1 cellular context compared by ENCODE assay signal in the genomic region with DNA sequence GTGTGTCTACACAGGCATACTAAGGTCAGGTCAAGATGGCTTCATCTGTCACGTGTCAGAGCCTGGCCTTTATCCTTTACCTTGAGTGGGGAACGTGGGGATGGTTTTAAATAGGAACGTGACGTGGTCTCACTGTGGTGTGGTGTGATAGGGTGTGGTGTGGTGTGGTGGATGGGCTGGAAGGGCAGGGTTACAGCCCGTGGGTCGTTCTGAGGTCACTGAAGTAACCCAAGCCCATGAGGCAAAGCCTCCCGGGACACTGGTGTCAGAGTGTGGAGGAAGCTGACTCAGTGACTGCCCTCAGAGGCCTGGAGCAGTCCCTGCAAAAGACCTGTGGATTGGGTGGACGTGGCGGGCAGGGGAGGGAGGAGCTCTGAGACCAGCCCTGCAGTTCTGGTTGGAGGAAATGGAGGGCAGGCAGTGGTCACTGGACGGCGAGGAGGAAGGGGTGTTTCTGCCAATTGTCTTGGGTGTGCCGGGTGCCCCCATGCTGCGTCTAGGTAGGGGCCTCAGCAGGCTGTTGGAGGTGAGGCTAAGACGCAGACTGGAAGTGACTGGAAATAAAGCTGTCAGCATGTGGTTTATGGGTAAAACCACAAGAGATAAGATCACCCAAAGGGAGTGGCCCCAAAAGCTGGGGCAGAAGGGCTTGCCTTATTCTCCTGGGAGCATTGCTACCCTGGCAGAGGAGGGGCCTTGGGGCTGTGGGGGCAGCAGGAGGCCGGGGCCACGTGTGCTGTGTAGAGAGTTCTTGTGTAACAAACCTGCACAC.
A peak's percentile ranks its signal among the peaks of the same experiment; 100 is the strongest.
TF ChIP-seq lines count a peak whose summit lies in the region.

No MANE protein-coding gene starts in this region.

TF ChIP-seq in K562, 482 proteins besides CTCF, POLR2A, EP300 and RAD21 (continued from another document and continues in another):
- TF ChIP-seq AFF1 (IDR thresholded peaks at IDR 0.05; ENCODE audit: low read depth in 1 of 2, partially characterized antibody in 2 of 2) (peak in 1 of 2 experiments; percentile 24), KAT2B (IDR thresholded peaks at IDR 0.05; ENCODE audit: low read depth, low read length) (no peak), ZNF121 (CRISPR knock-in tag; conservative IDR thresholded peaks at IDR 0.05) (no peak), TGIF2 (CRISPR knock-in tag; IDR thresholded peaks at IDR 0.05) (no peak), MCM5 (IDR thresholded peaks at IDR 0.05; ENCODE audit: low read depth) (no peak), SMAD3 (CRISPR knock-in tag; conservative IDR thresholded peaks at IDR 0.05) (0 out of 2 replicates have a peak, but pooled peaks have one; percentile 19), ELF2 (CRISPR knock-in tag; IDR thresholded peaks at IDR 0.05) (no peak), HNRNPLL (IDR thresholded peaks at IDR 0.05; ENCODE audit: low read depth, low read length, poor library complexity, severe bottlenecking) (no peak), ZNF175 (CRISPR knock-in tag; IDR thresholded peaks at IDR 0.05; ENCODE audit: low read depth) (peak; percentile 63; the same call in 1 of the 2 replicates), MECOM (CRISPR knock-in tag; IDR thresholded peaks at IDR 0.05) (no peak), ARID2 (IDR thresholded peaks at IDR 0.05) (no peak), MYBL2 (IDR thresholded peaks at IDR 0.05; ENCODE audit: low read depth) (no peak), MYBL2 (CRISPR knock-in tag; IDR thresholded peaks at IDR 0.05; ENCODE audit: borderline replicate concordance) (no peak), SAP30 (IDR thresholded peaks at IDR 0.05; ENCODE audit: borderline replicate concordance, insufficient read depth, low read depth, low read length, poor library complexity, severe bottlenecking) (no peak), IRF2 (CRISPR knock-in tag; IDR thresholded peaks at IDR 0.05) (no peak), RBM22 (IDR thresholded peaks at IDR 0.05; ENCODE audit: low read depth, low read length, poor library complexity, severe bottlenecking) (no peak), POLR3A (IDR thresholded peaks at IDR 0.05; ENCODE audit: borderline replicate concordance, extremely low read depth, insufficient read depth, insufficient read length) (no peak), KAT7 (CRISPR knock-in tag; IDR thresholded peaks at IDR 0.05; ENCODE audit: borderline replicate concordance) (no peak), KDM1A (IDR thresholded peaks at IDR 0.05) (peak; percentile 37 to 41; a peak in 1 of 4 replicates), TCF3 (CRISPR knock-in tag; IDR thresholded peaks at IDR 0.05) (peak; percentile 24; the same call in 1 of the 2 replicates), TEAD4 (IDR thresholded peaks at IDR 0.05; ENCODE audit: low read length) (peak; percentile 53; the same call in 1 of the 2 replicates), TEAD4 (CRISPR knock-in tag; IDR thresholded peaks at IDR 0.05; ENCODE audit: borderline replicate concordance) (no peak), BDP1 (IDR thresholded peaks at IDR 0.05; ENCODE audit: insufficient read depth, insufficient read length) (no peak), NR1H2 (CRISPR knock-in tag; IDR thresholded peaks at IDR 0.05) (no peak), HLTF (IDR thresholded peaks at IDR 0.05) (no peak), TSHZ1 (CRISPR knock-in tag; IDR thresholded peaks at IDR 0.05) (no peak), KLF1 (tag; IDR thresholded peaks at IDR 0.05) (peak; percentile 77; the same call in 1 of the 2 replicates), CBFA2T3 (IDR thresholded peaks at IDR 0.05) (peak; percentile 35; the same call in 1 of the 2 replicates), NFRKB (IDR thresholded peaks at IDR 0.05; ENCODE audit: low read depth) (no peak), KLF10 (CRISPR knock-in tag; IDR thresholded peaks at IDR 0.05) (no peak), SNIP1 (IDR thresholded peaks at IDR 0.05; ENCODE audit: low read depth) (no peak), ZNF398 (CRISPR knock-in tag; IDR thresholded peaks at IDR 0.05) (no peak), GATA2 (CRISPR knock-in tag; IDR thresholded peaks at IDR 0.05) (peak; percentile 58), ZBTB12 (CRISPR knock-in tag; IDR thresholded peaks at IDR 0.05) (no peak), CSDE1 (IDR thresholded peaks at IDR 0.05) (no peak), BHLHE40 (IDR thresholded peaks at IDR 0.05; ENCODE audit: low read length) (peak; percentile 56), RUNX1 (IDR thresholded peaks at IDR 0.05; ENCODE audit: low read depth) (peak; percentile 94; the same call in 1 of the 2 replicates), NR2C2 (CRISPR knock-in tag; IDR thresholded peaks at IDR 0.05) (no peak), NR2C2 (tag; IDR thresholded peaks at IDR 0.05) (peak; percentile 52; the same call in 1 of the 2 replicates), ZFP30 (CRISPR knock-in tag; IDR thresholded peaks at IDR 0.05; ENCODE audit: borderline replicate concordance) (no peak), ZNF699 (CRISPR knock-in tag; IDR thresholded peaks at IDR 0.05; ENCODE audit: insufficient replicate concordance) (no peak), TBL1XR1 (IDR thresholded peaks at IDR 0.05; ENCODE audit: low read length in 2 of 2) (peak in 1 of 2 experiments; percentile 13; a peak in 1 of 4 replicates), HDAC3 (IDR thresholded peaks at IDR 0.05; ENCODE audit: borderline replicate concordance, partially characterized antibody) (peak; percentile 34), ID3 (CRISPR knock-in tag; IDR thresholded peaks at IDR 0.05) (no peak), ID3 (tag; IDR thresholded peaks at IDR 0.05) (no peak), BCOR (IDR thresholded peaks at IDR 0.05) (peak; percentile 60; the same call in 1 of the 2 replicates), ETS2 (tag; IDR thresholded peaks at IDR 0.05; ENCODE audit: borderline replicate concordance, poor library complexity, severe bottlenecking) (no peak), SLC30A9 (CRISPR knock-in tag; IDR thresholded peaks at IDR 0.05) (no peak), SMARCA4 (IDR thresholded peaks at IDR 0.05) (peak; percentile 43; the same call in 1 of the 2 replicates), RBM34 (IDR thresholded peaks at IDR 0.05; ENCODE audit: borderline replicate concordance, insufficient read depth, low read length) (no peak), ZNF507 (tag; conservative IDR thresholded peaks at IDR 0.05) (no peak)
- TF ChIP-seq, protein P1, sequence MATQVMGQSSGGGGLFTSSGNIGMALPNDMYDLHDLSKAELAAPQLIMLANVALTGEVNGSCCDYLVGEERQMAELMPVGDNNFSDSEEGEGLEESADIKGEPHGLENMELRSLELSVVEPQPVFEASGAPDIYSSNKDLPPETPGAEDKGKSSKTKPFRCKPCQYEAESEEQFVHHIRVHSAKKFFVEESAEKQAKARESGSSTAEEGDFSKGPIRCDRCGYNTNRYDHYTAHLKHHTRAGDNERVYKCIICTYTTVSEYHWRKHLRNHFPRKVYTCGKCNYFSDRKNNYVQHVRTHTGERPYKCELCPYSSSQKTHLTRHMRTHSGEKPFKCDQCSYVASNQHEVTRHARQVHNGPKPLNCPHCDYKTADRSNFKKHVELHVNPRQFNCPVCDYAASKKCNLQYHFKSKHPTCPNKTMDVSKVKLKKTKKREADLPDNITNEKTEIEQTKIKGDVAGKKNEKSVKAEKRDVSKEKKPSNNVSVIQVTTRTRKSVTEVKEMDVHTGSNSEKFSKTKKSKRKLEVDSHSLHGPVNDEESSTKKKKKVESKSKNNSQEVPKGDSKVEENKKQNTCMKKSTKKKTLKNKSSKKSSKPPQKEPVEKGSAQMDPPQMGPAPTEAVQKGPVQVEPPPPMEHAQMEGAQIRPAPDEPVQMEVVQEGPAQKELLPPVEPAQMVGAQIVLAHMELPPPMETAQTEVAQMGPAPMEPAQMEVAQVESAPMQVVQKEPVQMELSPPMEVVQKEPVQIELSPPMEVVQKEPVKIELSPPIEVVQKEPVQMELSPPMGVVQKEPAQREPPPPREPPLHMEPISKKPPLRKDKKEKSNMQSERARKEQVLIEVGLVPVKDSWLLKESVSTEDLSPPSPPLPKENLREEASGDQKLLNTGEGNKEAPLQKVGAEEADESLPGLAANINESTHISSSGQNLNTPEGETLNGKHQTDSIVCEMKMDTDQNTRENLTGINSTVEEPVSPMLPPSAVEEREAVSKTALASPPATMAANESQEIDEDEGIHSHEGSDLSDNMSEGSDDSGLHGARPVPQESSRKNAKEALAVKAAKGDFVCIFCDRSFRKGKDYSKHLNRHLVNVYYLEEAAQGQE (CRISPR knock-in tag; IDR thresholded peaks at IDR 0.05; ENCODE audit: low read depth): no peak
